In genomic region chrX:2457289-2458133, GRCh38 we compare ENCODE assay signal across 2 cellular contexts.
TF ChIP-seq lines count a peak whose summit lies in the region.

No MANE protein-coding gene starts in this region.

TF ChIP-seq in HEK293, 187 proteins besides CTCF, POLR2A, EP300 and RAD21:
- TF ChIP-seq GLIS2 (tag by site-specific recombination; IDR thresholded peaks at IDR 0.05): no peak
- TF ChIP-seq ZNF214 (tag by site-specific recombination; IDR thresholded peaks at IDR 0.05; ENCODE audit: borderline replicate concordance): no peak
- TF ChIP-seq ZNF692 (tag by site-specific recombination; IDR thresholded peaks at IDR 0.05): no peak
- peak; percentile 95 for TF ChIP-seq ZBTB48 (tag by site-specific recombination; IDR thresholded peaks at IDR 0.05)
TF ChIP-seq in HEK293: peak in this region for 1.

TF ChIP-seq in GM12878, 131 proteins besides CTCF, POLR2A, EP300 and RAD21:
- peak; percentile 77 for TF ChIP-seq JUNB (IDR thresholded peaks at IDR 0.05)
- no peak for TF ChIP-seq ELK1 (IDR thresholded peaks at IDR 0.05; ENCODE audit: low read depth, low read length)
- no peak for TF ChIP-seq HDGF (IDR thresholded peaks at IDR 0.05)
